ENCODE assay signal across 8 cellular contexts in genomic region chr1:206634365-206635079, GRCh38. TPM values are rescaled to one million over a fixed set of nuclear protein-coding genes. Genes with fewer than 3 reads are reported as not detected.
DNase-seq lines count a peak whose midpoint lies in the region; ATAC-seq and TF ChIP-seq lines count a peak whose summit lies in the region.

No MANE protein-coding gene starts in this region.

- H3K36me3 Mint-ChIP-seq in GM23338 (ENCODE audit: low read depth) (no peaks in the 10 kb centered on the region; the same call in 2 of the 3 replicates), chondrocyte (ENCODE audit: low read depth) (no peaks in the 10 kb centered on the region)
- peaks cover 6% of the 10 kb centered on the region for H3K36me3 Mint-ChIP-seq in activated CD4-positive, alpha-beta T cell treated with anti-CD3 and anti-CD28 coated beads for 36 hours (ENCODE audit: low read depth)

- TF ChIP-seq CTCF in A673 (conservative IDR thresholded peaks at IDR 0.05; ENCODE audit: low read depth, low read length) (peak; percentile 91), GM23338 (conservative IDR thresholded peaks at IDR 0.05; ENCODE audit: low read depth in 2 of 2) (peak; percentile 88), chondrocyte (IDR thresholded peaks at IDR 0.05) (peak; percentile 98), kidney epithelial cell (IDR thresholded peaks at IDR 0.05; ENCODE audit: insufficient read depth, low read length, poor library complexity, severe bottlenecking) (peak; percentile 79)

- H3K9me2 ChIP-seq in GM23338 (ENCODE audit: insufficient read depth) = no peaks in the 10 kb centered on the region

- no peaks in the 10 kb centered on the region for H3K36me3 ChIP-seq in A673 (ENCODE audit: insufficient read depth, low read length, poor library complexity, severe bottlenecking)
- no peaks in the 10 kb centered on the region for H3K36me3 ChIP-seq in GM23338 (ENCODE audit: insufficient read depth)
- H3K36me3 ChIP-seq in kidney epithelial cell (ENCODE audit: control insufficient read depth, insufficient read depth, low read length) = no peaks in the 10 kb centered on the region

- H3K27me3 ChIP-seq in A673 (replicated peaks; ENCODE audit: insufficient read depth, low read depth, low read length, poor library complexity) = no peaks in the 10 kb centered on the region
- peaks cover 21% of the 10 kb centered on the region for H3K27me3 ChIP-seq in GM23338 (ENCODE audit: insufficient read depth)
- H3K27me3 ChIP-seq in kidney epithelial cell (ENCODE audit: control insufficient read depth, insufficient read depth, low read length) = no peaks in the 10 kb centered on the region

- H3K4me3 ChIP-seq in A673 (ENCODE audit: low read depth, low read length, poor library complexity, severe bottlenecking) (peak overlapping the region; percentile 96), GM23338 (peak overlapping the region; percentile 90), kidney epithelial cell (ENCODE audit: low read depth, low read length) (peak overlapping the region; percentile 95)

- BruUV-seq in A673 (replicated peaks; lab: Mats Ljungman, UMichigan) = TSS peak; percentile 100

- peak; percentile 30 for ATAC-seq in GM23338
- no peak for ATAC-seq in activated CD4-positive, alpha-beta T cell treated with anti-CD3 and anti-CD28 coated beads for 36 hours
- ATAC-seq in HG02870 (IDR thresholded peaks at IDR 0.05; ENCODE audit: unreplicated experiment) = no peak

- H3K27me3 Mint-ChIP-seq in GM23338 (ENCODE audit: insufficient read depth, low read depth, poor library complexity) (peaks cover 5% of the 10 kb centered on the region), chondrocyte (ENCODE audit: low read depth) (peaks cover 7% of the 10 kb centered on the region)
- H3K27me3 Mint-ChIP-seq in activated CD4-positive, alpha-beta T cell treated with anti-CD3 and anti-CD28 coated beads for 36 hours = peaks cover 7% of the 10 kb centered on the region

- H3F3A ChIP-seq in GM23338 (replicated peaks; ENCODE audit: low read depth) = peaks cover 10% of the 10 kb centered on the region

- H3K4me2 ChIP-seq in GM23338 = peak overlapping the region; percentile 99

- H3K4me1 Mint-ChIP-seq in GM23338 = peaks cover 28% of the 10 kb centered on the region
- peaks cover 27% of the 10 kb centered on the region for H3K4me1 Mint-ChIP-seq in activated CD4-positive, alpha-beta T cell treated with anti-CD3 and anti-CD28 coated beads for 36 hours
- H3K4me1 Mint-ChIP-seq in chondrocyte (ENCODE audit: low read depth) = peaks cover 34% of the 10 kb centered on the region

- POLR2A ChIA-PET in A673 (lab: Charles Lee; ENCODE audit: low non-redundant PET) = no interaction called here
- POLR2A ChIA-PET in activated CD4-positive, alpha-beta T cell treated with anti-CD3 and anti-CD28 coated beads for 36 hours (lab: Charles Lee) = interaction anchor here (0.8 to 1.4 kb wide), 6 partner anchors 15 to 182 kb away, joined by 3 to 7 read pairs (median 3); partner anchors contain the start of genes IKBKE and MAPKAPK2

- H3K4me3 Mint-ChIP-seq in GM23338 (peak overlapping the region; percentile 81), chondrocyte (ENCODE audit: unreplicated experiment) (peak overlapping the region; percentile 77)
- H3K4me3 Mint-ChIP-seq in activated CD4-positive, alpha-beta T cell treated with anti-CD3 and anti-CD28 coated beads for 36 hours = peak overlapping the region; percentile 76

- CTCF ChIA-PET in A673 (lab: Charles Lee) = interaction anchor here (0.9 to 4.7 kb wide), 3 partner anchors 22 to 278 kb away, joined by 3 to 36 read pairs (median 5); partner anchors contain the start of gene EIF2D
- CTCF ChIA-PET in activated CD4-positive, alpha-beta T cell treated with anti-CD3 and anti-CD28 coated beads for 36 hours (lab: Charles Lee) = interaction anchor here (0.6 to 17.9 kb wide), 44 partner anchors 7 to 1149 kb away, joined by 3 to 564 read pairs (median 4); partner anchors contain the start of genes EIF2D and IKBKE

- H2AFZ ChIP-seq in GM23338 = peak overlapping the region; percentile 98

- peaks cover 38% of the 10 kb centered on the region for H3K4me1 ChIP-seq in A673 (ENCODE audit: insufficient read depth, low read length, poor library complexity, severe bottlenecking)
- peaks cover 24% of the 10 kb centered on the region for H3K4me1 ChIP-seq in GM23338 (ENCODE audit: insufficient read depth)

- peak overlapping the region; percentile 69 for H3K27ac ChIP-seq in A673 (ENCODE audit: low read depth, low read length, poor library complexity, severe bottlenecking)
- peak overlapping the region; percentile 52; the same call in 1 of the 2 replicates for H3K27ac ChIP-seq in GM23338 (ENCODE audit: low read depth)

- H3K9me3 Mint-ChIP-seq in GM23338 = no peaks in the 10 kb centered on the region; the same call in 2 of the 3 replicates
- no peaks in the 10 kb centered on the region for H3K9me3 Mint-ChIP-seq in activated CD4-positive, alpha-beta T cell treated with anti-CD3 and anti-CD28 coated beads for 36 hours (ENCODE audit: low read depth)
- no peaks in the 10 kb centered on the region for H3K9me3 Mint-ChIP-seq in chondrocyte (ENCODE audit: low read depth)

- no peaks in the 10 kb centered on the region for H3K9me3 ChIP-seq in A673 (ENCODE audit: low read depth, low read length, poor library complexity, severe bottlenecking)

- no peaks in the 10 kb centered on the region for H3K79me2 ChIP-seq in GM23338 (replicated peaks; ENCODE audit: insufficient read depth)

- DNase-seq in A673 (ENCODE audit: low spot score) (peak; percentile 94), GM23338 (ENCODE audit: low spot score) (peak; percentile 95), NCI-H345 treated with DMSO at 0.1 percent for 48 hours (lab: John Stamatoyannopoulos, UW; ENCODE audit: unreplicated experiment) (peak; percentile 76), chondrocyte (ENCODE audit: low spot score) (no peak), kidney epithelial cell (ENCODE audit: low read depth) (peak; percentile 56)
- peak; percentile 89 for DNase-seq in activated CD4-positive, alpha-beta T cell treated with anti-CD3 and anti-CD28 coated beads for 36 hours
- DNase-seq in stimulated activated CD4-positive, alpha-beta T cell treated with anti-CD3 and anti-CD28 coated beads, Interleukin-12 subunit alpha, Interleukin-12 subunit beta, amount 100 ng/mL, for 48 hours (ENCODE audit: low read depth in 2 of 3, low spot score in 1 of 3) = peak; percentile 42 to 78 (median 75)

- intact Hi-C loops in A673 (cut with micrococcal nuclease; ENCODE audit: unreplicated experiment) = loop anchor here (1.0 to 10.0 kb wide), 3 partner anchors 29 to 350 kb away; no protein-coding TSS in a partner anchor
- intact Hi-C loops in activated CD4-positive, alpha-beta T cell treated with anti-CD3 and anti-CD28 coated beads for 36 hours (cut with DNase I, micrococcal nuclease) = loop anchor here (1.0 to 10.0 kb wide), 12 partner anchors 22 to 350 kb away; partner anchors contain the start of genes EIF2D (in 2 of the 2), MAPKAPK2 (in 2 of the 2) and RASSF5 (in 1 of the 2)

- no peaks in the 10 kb centered on the region for H4K20me1 ChIP-seq in GM23338 (replicated peaks; ENCODE audit: insufficient read depth)

- peak overlapping the region; percentile 91 for H3K27ac Mint-ChIP-seq in GM23338
- H3K27ac Mint-ChIP-seq in activated CD4-positive, alpha-beta T cell treated with anti-CD3 and anti-CD28 coated beads for 36 hours = peak overlapping the region; percentile 87
- peak overlapping the region; percentile 88 for H3K27ac Mint-ChIP-seq in chondrocyte (ENCODE audit: unreplicated experiment)

RNA-seq across cellular contexts. Expression of gene DYRK3, which starts 0.8 kb away (rescaled TPM):
- total RNA-seq in A673 (2021) = 18.7 and 24.0 TPM in 2 replicates
- total RNA-seq in GM23338 (2014; rRNA removed; shearing (Covaris generic)) = 8.5 and 9.5 TPM in 2 replicates
- 1.8 and 2.9 TPM in 2 replicates for polyA plus RNA-seq in GM23338 (2016; fragmentation: Nextera tagmentation; extraction: Ambion mirVana)
- total RNA-seq in activated CD4-positive, alpha-beta T cell treated with anti-CD3 and anti-CD28 coated beads for 36 hours = 1 to 10 TPM; 8.3 to 8.7 TPM
- total RNA-seq in chondrocyte = 4.8 to 6.6 TPM (median 5.7 TPM) in 3 replicates
- total RNA-seq in kidney epithelial cell = 14.8 and 17.9 TPM in 2 replicates

RNA-seq across cellular contexts. Expression of gene EIF2D, which starts 22.3 kb away (rescaled TPM):
- total RNA-seq in A673 (2021) (32.6 and 32.7 TPM in 2 replicates), chondrocyte (33.9 to 50.5 TPM (median 34.7 TPM) in 3 replicates), kidney epithelial cell (54.3 and 55.4 TPM in 2 replicates)
- 26.0 and 34.8 TPM in 2 replicates for total RNA-seq in GM23338 (2014; rRNA removed; shearing (Covaris generic))
- 18.7 and 25.1 TPM in 2 replicates for polyA plus RNA-seq in GM23338 (2016; fragmentation: Nextera tagmentation; extraction: Ambion mirVana)
- 100 to 1,000 TPM in 1 of 2 experiments, 10 to 100 TPM in 1; 91.2 to 100 TPM for total RNA-seq in activated CD4-positive, alpha-beta T cell treated with anti-CD3 and anti-CD28 coated beads for 36 hours

RNA-seq across cellular contexts. Expression of gene MAPKAPK2, which starts 50.2 kb away (rescaled TPM):
- total RNA-seq in A673 (2021) (39.2 and 41.9 TPM in 2 replicates), chondrocyte (66.6 to 88.0 TPM (median 87.9 TPM) in 3 replicates), kidney epithelial cell (64.0 and 76.3 TPM in 2 replicates)
- 30.4 and 32.1 TPM in 2 replicates for total RNA-seq in GM23338 (2014; rRNA removed; shearing (Covaris generic))
- polyA plus RNA-seq in GM23338 (2016; fragmentation: Nextera tagmentation; extraction: Ambion mirVana) = 9.6 and 10.1 TPM in 2 replicates
- total RNA-seq in activated CD4-positive, alpha-beta T cell treated with anti-CD3 and anti-CD28 coated beads for 36 hours = 10 to 100 TPM; 62.8 to 64.7 TPM
